ENCODE assay signal across 10 cellular contexts in genomic region chr11:27699926-27700350, GRCh38. TPM values are rescaled to one million over a fixed set of nuclear protein-coding genes. Genes with fewer than 3 reads are reported as not detected.
DNase-seq lines count a peak whose midpoint lies in the region; ATAC-seq and TF ChIP-seq lines count a peak whose summit lies in the region.
"Had no signal": no experiment of that assay in that cellular context is flagged by ENCODE, and none has a peak within 500 bp of the region (broad histone marks: within the 10 kb centered on the region; RNA-seq: fewer than 3 reads in every experiment).

No MANE protein-coding gene starts in this region.

- no peaks in the 10 kb centered on the region for H3K36me3 ChIP-seq in left lung
- H3K36me3 ChIP-seq in subcutaneous abdominal adipose tissue (ENCODE audit: control insufficient read depth in 5 of 5, insufficient read depth in 5 of 5, low read length in 5 of 5), result no peaks in the 10 kb centered on the region

- H3K27me3 ChIP-seq in left lung (peaks cover 74 to 91% of the 10 kb centered on the region in 2 donors), subcutaneous abdominal adipose tissue (ENCODE audit: control insufficient read depth in 5 of 5, insufficient read depth in 4 of 5, low read length in 5 of 5) (peaks cover 15 to 36% (median 27%) of the 10 kb centered on the region in 5 donors)

- H3K27ac Mint-ChIP-seq in activated naive CD8-positive, alpha-beta T cell treated with anti-CD3 and anti-CD28 coated beads, Interleukin-2, amount 50 U/mL, for 24 hours, result no peak overlapping the region
- H3K27ac Mint-ChIP-seq: T-helper 2 cell treated with Interferon-gamma antibody and Interleukin-4, amounts not matched to agents 5 μg/mL and 100 μg/mL, for 36 hours had no signal

- H3K4me1 Mint-ChIP-seq in activated naive CD8-positive, alpha-beta T cell treated with anti-CD3 and anti-CD28 coated beads, Interleukin-2, amount 50 U/mL, for 24 hours, result peaks cover 22% of the 10 kb centered on the region

- H3K9me3 ChIP-seq in left lung (no peaks in the 10 kb centered on the region), subcutaneous abdominal adipose tissue (ENCODE audit: control insufficient read depth in 5 of 5, low read length in 5 of 5) (no peaks in the 10 kb centered on the region)

- no peak for TF ChIP-seq CTCF in left lung (IDR thresholded peaks at IDR 0.05)

- peaks cover 3 to 32% of the 10 kb centered on the region in 2 donors for H3K4me1 ChIP-seq in left lung
- H3K4me1 ChIP-seq in subcutaneous abdominal adipose tissue (ENCODE audit: control insufficient read depth in 5 of 5, insufficient read depth in 5 of 5, low read length in 5 of 5), result peaks cover 2 to 32% (median 30%) of the 10 kb centered on the region in 5 donors

- H3K9me3 Mint-ChIP-seq in activated naive CD8-positive, alpha-beta T cell treated with anti-CD3 and anti-CD28 coated beads, Interleukin-2, amount 50 U/mL, for 24 hours, result no peaks in the 10 kb centered on the region
- H3K9me3 Mint-ChIP-seq: T-helper 2 cell treated with Interferon-gamma antibody and Interleukin-4, amounts not matched to agents 5 μg/mL and 100 μg/mL, for 36 hours had no signal

- ATAC-seq in activated naive CD8-positive, alpha-beta T cell treated with anti-CD3 and anti-CD28 coated beads, Interleukin-2, amount 50 U/mL, for 24 hours, result no peak
- ATAC-seq in left lung, result no peak
- ATAC-seq in GM18519 (IDR thresholded peaks at IDR 0.05; ENCODE audit: low FRiP score, unreplicated experiment), result no peak

- H3K27ac ChIP-seq in left lung, result no peak overlapping the region
- no peak overlapping the region for H3K27ac ChIP-seq in subcutaneous abdominal adipose tissue (ENCODE audit: low read depth, low read length)
- H3K27ac ChIP-seq: 22Rv1 had no signal

- no peak overlapping the region for H3K9ac ChIP-seq in subcutaneous abdominal adipose tissue (ENCODE audit: low read length in 5 of 5)

- H3K27me3 Mint-ChIP-seq in activated naive CD8-positive, alpha-beta T cell treated with anti-CD3 and anti-CD28 coated beads, Interleukin-2, amount 50 U/mL, for 24 hours, result peaks cover 68% of the 10 kb centered on the region

- intact Hi-C loops in left lung (cut with DNase I), result loop anchor here in 1 of 2 donors (10.0 kb wide), 1 partner anchor 835 kb away; no protein-coding TSS in a partner anchor

- peak overlapping the region; percentile 45 for H3K4me3 Mint-ChIP-seq in activated naive CD8-positive, alpha-beta T cell treated with anti-CD3 and anti-CD28 coated beads, Interleukin-2, amount 50 U/mL, for 24 hours

- H3K36me3 Mint-ChIP-seq in activated naive CD8-positive, alpha-beta T cell treated with anti-CD3 and anti-CD28 coated beads, Interleukin-2, amount 50 U/mL, for 24 hours (ENCODE audit: low read depth), result no peaks in the 10 kb centered on the region

- peak; percentile 43 for DNase-seq in DMS53 (lab: John Stamatoyannopoulos, UW)
- DNase-seq in DMS53 treated with DMSO at 0.1 percent for 48 hours (lab: John Stamatoyannopoulos, UW; ENCODE audit: unreplicated experiment), result no peak
- DNase-seq in activated naive CD8-positive, alpha-beta T cell treated with anti-CD3 and anti-CD28 coated beads, Interleukin-2, amount 50 U/mL, for 24 hours, result no peak
- peak in 1 of 2 donors; percentile 79 for DNase-seq in left lung
- no peak for DNase-seq in NCI-H146 (lab: John Stamatoyannopoulos, UW)
- DNase-seq in NCI-H2227 treated with DMSO at 0.1 percent for 48 hours (lab: John Stamatoyannopoulos, UW), result no peak

- H3K4me3 ChIP-seq in left lung (peak overlapping the region; percentile 19 to 36), subcutaneous abdominal adipose tissue (ENCODE audit: low read depth in 1 of 5, low read length in 5 of 5) (peak overlapping the region; percentile 25 to 67 (median 63))

RNA-seq across cellular contexts. Expression of gene BDNF, which starts 0.3 kb away (rescaled TPM):
- total RNA-seq in left lung, result 1 to 10 TPM; 1.1 to 1.2 TPM
